ENCODE assay signal across 10 cellular contexts in the genomic region with DNA sequence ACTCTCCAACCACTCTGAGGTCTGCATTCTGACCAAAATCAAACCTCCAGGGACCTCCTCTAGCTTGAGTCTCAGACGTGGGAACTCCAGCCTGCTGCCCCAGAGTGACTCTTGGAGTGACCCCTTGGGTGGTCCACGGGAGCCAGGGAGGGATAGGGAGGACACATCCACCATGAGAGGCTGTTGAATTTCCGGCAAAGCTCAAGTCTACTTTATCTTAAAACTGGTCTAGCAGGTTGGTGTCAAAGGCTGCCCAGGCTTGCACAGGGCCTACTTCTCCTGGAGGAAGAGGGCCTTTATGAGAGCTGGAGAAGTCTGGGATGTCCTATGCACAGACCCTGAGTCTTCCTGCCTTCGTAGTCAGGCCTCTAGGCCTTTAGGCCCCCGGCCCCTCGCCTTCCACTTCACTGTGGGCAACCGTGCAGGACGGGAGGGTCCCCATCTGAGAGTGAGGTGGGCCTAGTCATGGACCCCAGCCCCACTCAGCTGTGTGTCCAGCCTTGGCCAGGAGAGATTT. TPM values are rescaled to one million over a fixed set of nuclear protein-coding genes. Genes with fewer than 3 reads are reported as not detected.
DNase-seq lines count a peak whose midpoint lies in the region; ATAC-seq, FAIRE-seq and TF ChIP-seq lines count a peak whose summit lies in the region.
"Had no signal": no experiment of that assay in that cellular context is flagged by ENCODE, and none has a peak within 500 bp of the region (broad histone marks: within the 10 kb centered on the region; RNA-seq: fewer than 3 reads in every experiment).

No MANE protein-coding gene starts in this region.

- H3K27me3 ChIP-seq in K562 (ENCODE audit: control insufficient read depth in 2 of 2, insufficient read depth in 2 of 2, low read length in 2 of 2) = no peaks in the 10 kb centered on the region
- no peaks in the 10 kb centered on the region for H3K27me3 ChIP-seq in lung (ENCODE audit: control insufficient read depth, insufficient read depth)
- H3K27me3 ChIP-seq in thyroid gland = no peaks in the 10 kb centered on the region

- H3K4me3 Mint-ChIP-seq in activated CD8-positive, alpha-beta memory T cell treated with anti-CD3 and anti-CD28 coated beads, Interleukin-2, amount 10 ng/mL, durations not matched to agents 7 days and 5 days = peak overlapping the region; percentile 61
- H3K4me3 Mint-ChIP-seq: memory B cell had no signal

- TF ChIP-seq EP300 in K562 (IDR thresholded peaks at IDR 0.05; ENCODE audit: low read length) = no peak

- CTCF ChIA-PET in activated CD8-positive, alpha-beta memory T cell treated with anti-CD3 and anti-CD28 coated beads, Interleukin-2, amount 10 ng/mL, durations not matched to agents 7 days and 5 days (lab: Charles Lee) = interaction anchor here (1.3 to 25.1 kb wide), 4 partner anchors 12 to 60 kb away, joined by 4 to 859 read pairs (median 154); a partner anchor contains a TSS
- CTCF ChIA-PET in K562 (lab: Yijun Ruan, JAX; ENCODE audit: low intra/inter-chr PET ratio) = no interaction called here

- peaks cover 3% of the 10 kb centered on the region for H3K9me1 ChIP-seq in K562 (ENCODE audit: control insufficient read depth, insufficient read depth, low read length)

- H3K36me3 ChIP-seq in K562 (ENCODE audit: control insufficient read depth, insufficient read depth, low read length) = peaks cover 44% of the 10 kb centered on the region
- peaks cover 3 to 21% of the 10 kb centered on the region in 2 donors for H3K36me3 ChIP-seq in lung (ENCODE audit: control insufficient read depth in 2 of 2, insufficient read depth in 2 of 2, low read length in 2 of 2)
- H3K36me3 ChIP-seq in thyroid gland = peaks cover 14 to 15% of the 10 kb centered on the region in 2 donors

- intact Hi-C loops in K562 (cut with micrococcal nuclease) (no loop called here), thyroid gland (cut with DNase I) (no loop called here)

- peaks cover 9% of the 10 kb centered on the region for H4K20me1 ChIP-seq in K562 (replicated peaks; ENCODE audit: control insufficient read depth, insufficient read depth, low read length)

- 44% methylated on average over 7 of the region's 8 CpGs for WGBS in K562 (ENCODE audit: insufficient coverage, low coverage, missing lambda C conversion rate)
- 66 to 87% methylated on average over 8 of the region's 8 CpGs for WGBS in lung, 2 donors
- WGBS in thyroid gland, 2 donors = 35 to 40% methylated on average over 7 to 8 of the region's 8 CpGs

- H3K4me3 ChIP-seq in K562 (no peak overlapping the region), lung (no peak overlapping the region), thyroid gland (replicated peaks in 1 of 3) (no peak overlapping the region)

- peaks cover 85% of the 10 kb centered on the region for H3K4me1 Mint-ChIP-seq in activated CD8-positive, alpha-beta memory T cell treated with anti-CD3 and anti-CD28 coated beads, Interleukin-2, amount 10 ng/mL, durations not matched to agents 7 days and 5 days

- no peak for FAIRE-seq in K562 (lab: Jason Lieb, UNC)

- H3K27me3 Mint-ChIP-seq in activated CD8-positive, alpha-beta memory T cell treated with anti-CD3 and anti-CD28 coated beads, Interleukin-2, amount 10 ng/mL, durations not matched to agents 7 days and 5 days = no peaks in the 10 kb centered on the region
- H3K27me3 Mint-ChIP-seq: memory B cell had no signal

- no peak overlapping the region; the same call in 1 of the 2 replicates for H3K4me2 ChIP-seq in K562 (ENCODE audit: insufficient read depth, low read length)

- no peaks in the 10 kb centered on the region for H3K9me3 ChIP-seq in K562 (replicated peaks; ENCODE audit: control insufficient read depth, insufficient read depth, low read depth, low read length)
- no peaks in the 10 kb centered on the region for H3K9me3 ChIP-seq in lung (ENCODE audit: control insufficient read depth in 2 of 2, insufficient read depth in 1 of 2, low read length in 1 of 2)
- H3K9me3 ChIP-seq in thyroid gland = no peaks in the 10 kb centered on the region

- TF ChIP-seq RAD21 in K562 (CRISPR knock-in tag; conservative IDR thresholded peaks at IDR 0.05 in 1 of 2, IDR thresholded peaks at IDR 0.05 in 1 of 2) = no peak

- DNase-seq in activated CD8-positive, alpha-beta memory T cell treated with anti-CD3 and anti-CD28 coated beads, Interleukin-2, amount 10 ng/mL, durations not matched to agents 7 days and 5 days = peak; percentile 61
- no peak for DNase-seq in activated CD8-positive, alpha-beta memory T cell treated with anti-CD3 and anti-CD28 coated beads, Interleukin-2, amount 50 U/mL, for 4 hours
- DNase-seq in K562 (ENCODE audit: extremely low read depth in 1 of 4, low spot score in 3 of 4) = peak in 1 of 4 experiments; percentile 24
- no peak for DNase-seq in lung (ENCODE audit: low spot score)
- peak; percentile 68 for DNase-seq in thyroid gland
- no peak for DNase-seq in GM03348 (ENCODE audit: low spot score)
- no peak for DNase-seq in NCI-H82 (lab: John Stamatoyannopoulos, UW)
- DNase-seq: NCI-H2081 treated with DMSO at 0.1 percent for 48 hours had no signal

- TF ChIP-seq CTCF in K562 (IDR thresholded peaks at IDR 0.05 in 2 of 3, conservative IDR thresholded peaks at IDR 0.05 in 1 of 3; ENCODE audit: insufficient read depth in 2 of 3, low read depth in 1 of 3, low read length in 3 of 3) (no peak), lung (IDR thresholded peaks at IDR 0.05; ENCODE audit: control extremely low read depth, extremely low read depth) (no peak), thyroid gland (IDR thresholded peaks at IDR 0.05) (no peak)

- peak overlapping the region; percentile 100 for H3K27ac Mint-ChIP-seq in activated CD8-positive, alpha-beta memory T cell treated with anti-CD3 and anti-CD28 coated beads, Interleukin-2, amount 10 ng/mL, durations not matched to agents 7 days and 5 days

- H3K4me1 ChIP-seq in K562 (replicated peaks in 1 of 2; ENCODE audit: control insufficient read depth in 2 of 2, insufficient read depth in 2 of 2, low read length in 2 of 2) (peaks cover 68 to 81% of the 10 kb centered on the region in 2 experiments), lung (ENCODE audit: control insufficient read depth in 2 of 2, insufficient read depth in 2 of 2, low read length in 2 of 2) (peaks cover 15 to 53% of the 10 kb centered on the region in 2 donors), thyroid gland (peaks cover 84 to 98% of the 10 kb centered on the region in 2 donors)

- peaks cover 50% of the 10 kb centered on the region for H3K79me2 ChIP-seq in K562 (ENCODE audit: control insufficient read depth, insufficient read depth, low read length)

- H3K27ac ChIP-seq in K562 (ENCODE audit: extremely low read depth, low read depth, low read length) = peak overlapping the region; percentile 96
- peak overlapping the region; percentile 92 to 98 for H3K27ac ChIP-seq in lung (ENCODE audit: low read depth in 1 of 2, low read length in 1 of 2)
- H3K27ac ChIP-seq in thyroid gland = peak overlapping the region; percentile 99 to 100 (median 100)

- H3K9me3 Mint-ChIP-seq in activated CD8-positive, alpha-beta memory T cell treated with anti-CD3 and anti-CD28 coated beads, Interleukin-2, amount 10 ng/mL, durations not matched to agents 7 days and 5 days (ENCODE audit: low read depth) = no peaks in the 10 kb centered on the region
- H3K9me3 Mint-ChIP-seq: memory B cell had no signal

- H3K9ac ChIP-seq in K562 (ENCODE audit: insufficient read depth in 1 of 2, low read depth in 2 of 2, low read length in 2 of 2) = peak overlapping the region; percentile 74 to 89; a peak in 2 of 4 replicates

- H2AFZ ChIP-seq in K562 (ENCODE audit: low read depth, low read length) = no peak overlapping the region

- peaks cover 58% of the 10 kb centered on the region for H3K36me3 Mint-ChIP-seq in activated CD8-positive, alpha-beta memory T cell treated with anti-CD3 and anti-CD28 coated beads, Interleukin-2, amount 10 ng/mL, durations not matched to agents 7 days and 5 days
- H3K36me3 Mint-ChIP-seq: memory B cell had no signal

- no peak for ATAC-seq in activated CD8-positive, alpha-beta memory T cell treated with anti-CD3 and anti-CD28 coated beads, Interleukin-2, amount 10 ng/mL, durations not matched to agents 7 days and 5 days
- no peak for ATAC-seq in K562
- ATAC-seq in lung (ENCODE audit: insufficient read depth, low FRiP score) = no peak
- ATAC-seq in HG02642 (IDR thresholded peaks at IDR 0.05; ENCODE audit: poor library complexity, unreplicated experiment) = no peak

- in situ Hi-C loops in K562 (cut with MboI) = no loop called here

- BruUV-seq in K562 (replicated peaks; lab: Mats Ljungman, UMichigan) = no TSS peak

- POLR2A ChIA-PET in K562 (lab: Yijun Ruan, JAX) = interaction anchor here (0.6 to 3.9 kb wide), 18 partner anchors 7 to 806 kb away, joined by 3 to 44 read pairs (median 4); a partner anchor contains a TSS

- TF ChIP-seq POLR2A in K562 (conservative IDR thresholded peaks at IDR 0.05) (no peak), thyroid gland (IDR thresholded peaks at IDR 0.05) (no peak)

RNA-seq across cellular contexts. Expression of a gene that starts 8.8 kb away (rescaled TPM):
- total RNA-seq in activated CD8-positive, alpha-beta memory T cell treated with anti-CD3 and anti-CD28 coated beads, Interleukin-2, amount 10 ng/mL, durations not matched to agents 7 days and 5 days = 100 to 1,000 TPM; 266 to 369 TPM
- total RNA-seq in K562 (2011; cell fraction: chromatin; rRNA removed; ENCODE audit: low replicate concordance) = 49.9 and 136 TPM in 2 replicates
- 106 and 113 TPM in 2 replicates for total RNA-seq in K562 (2011; cell fraction: nucleolus; rRNA removed)
- 71.7 and 77.8 TPM in 2 replicates for total RNA-seq in K562 (2011; cell fraction: nucleoplasm; rRNA removed)
- total RNA-seq in K562 (2014; rRNA removed) (18.3 and 34.5 TPM in 2 replicates), K562 (2014; rRNA removed; fragmentation: Illumina TruSeq; extraction: Trizol) (5.1 and 6.9 TPM in 2 replicates), K562 (2015; rRNA removed; fragmentation: Illumina TruSeq; extraction: Trizol) (12.8 and 15.2 TPM in 2 replicates), K562 (2021) (47.7 and 48.8 TPM in 2 replicates), lung (10 to 100 TPM; 42.9 to 50.2 TPM), thyroid gland (10 to 100 TPM; 31.0 to 78.1 (median 48.0) TPM)
- polyA plus RNA-seq in K562 (2011; rRNA removed) (24.8 and 59.4 TPM in 2 replicates), K562 (2014; fragmentation: Illumina TruSeq; extraction: Trizol) (41.9 and 52.8 TPM in 2 replicates), K562 (2014; fragmentation: Nextera tagmentation; extraction: Ambion mirVana) (1 to 10 TPM; 1.7 to 3.5 TPM), K562 (2014; rRNA removed) (29.2 and 38.1 TPM in 2 replicates), lung (100 to 1,000 TPM in 1 of 2 donors, 10 to 100 TPM in 1; 37.8 to 104 TPM)
- 64.1 and 81.7 TPM in 2 replicates for polyA plus RNA-seq in K562 (2011; cell fraction: cytosol; rRNA removed)
- polyA plus RNA-seq in K562 (2011; cell fraction: nucleus; rRNA removed) = 104 and 152 TPM in 2 replicates
- polyA plus RNA-seq in K562 (2012) = 53.6 and 84.7 TPM in 2 replicates
- polyA minus RNA-seq in K562 (2011; rRNA and poly(A)+ RNA removed) = 30.2 and 35.6 TPM in 2 replicates
- polyA minus RNA-seq in K562 (2011; cell fraction: cytosol; rRNA and poly(A)+ RNA removed) = 50.6 and 68.9 TPM in 2 replicates
- 72.0 and 98.5 TPM in 2 replicates for polyA minus RNA-seq in K562 (2011; cell fraction: nucleus; rRNA and poly(A)+ RNA removed)

RNA-seq across cellular contexts. Expression of a gene that starts 14.2 kb away (rescaled TPM):
- 100 to 1,000 TPM; 156 to 175 TPM for total RNA-seq in activated CD8-positive, alpha-beta memory T cell treated with anti-CD3 and anti-CD28 coated beads, Interleukin-2, amount 10 ng/mL, durations not matched to agents 7 days and 5 days
- total RNA-seq in K562 (2011; cell fraction: chromatin; rRNA removed; ENCODE audit: low replicate concordance) = 27.9 and 57.1 TPM in 2 replicates
- total RNA-seq in K562 (2011; cell fraction: nucleolus; rRNA removed) = 43.4 and 54.2 TPM in 2 replicates
- total RNA-seq in K562 (2011; cell fraction: nucleoplasm; rRNA removed) = 39.5 and 46.4 TPM in 2 replicates
- 43.3 and 51.5 TPM in 2 replicates for total RNA-seq in K562 (2014; rRNA removed)
- 29.9 and 33.3 TPM in 2 replicates for total RNA-seq in K562 (2014; rRNA removed; fragmentation: Illumina TruSeq; extraction: Trizol)
- 40.0 and 41.2 TPM in 2 replicates for total RNA-seq in K562 (2015; rRNA removed; fragmentation: Illumina TruSeq; extraction: Trizol)
- total RNA-seq in K562 (2021) = 49.6 and 55.1 TPM in 2 replicates
- polyA plus RNA-seq in K562 (2011; rRNA removed) = 56.4 and 60.2 TPM in 2 replicates
- polyA plus RNA-seq in K562 (2011; cell fraction: cytosol; rRNA removed) = 66.5 and 92.3 TPM in 2 replicates
- polyA plus RNA-seq in K562 (2011; cell fraction: nucleus; rRNA removed) = 53.3 and 62.7 TPM in 2 replicates
- polyA plus RNA-seq in K562 (2012) = 47.4 and 54.4 TPM in 2 replicates
- polyA plus RNA-seq in K562 (2014; fragmentation: Illumina TruSeq; extraction: Trizol) = 54.0 and 55.2 TPM in 2 replicates
- polyA plus RNA-seq in K562 (2014; fragmentation: Nextera tagmentation; extraction: Ambion mirVana) = 10 to 100 TPM in 1 of 2 experiments, 1 to 10 TPM in 1; 8.0 to 12.2 TPM
- polyA plus RNA-seq in K562 (2014; rRNA removed) = 34.5 and 47.2 TPM in 2 replicates
- polyA minus RNA-seq in K562 (2011; rRNA and poly(A)+ RNA removed) = 42.4 and 60.6 TPM in 2 replicates
- polyA minus RNA-seq in K562 (2011; cell fraction: cytosol; rRNA and poly(A)+ RNA removed) = 22.8 and 28.5 TPM in 2 replicates
- 17.6 and 22.2 TPM in 2 replicates for polyA minus RNA-seq in K562 (2011; cell fraction: nucleus; rRNA and poly(A)+ RNA removed)
- 10 to 100 TPM; 23.6 to 96.1 TPM for total RNA-seq in lung
- 10 to 100 TPM; 50.8 to 92.1 TPM for polyA plus RNA-seq in lung
- 100 to 1,000 TPM in 1 of 4 donors, 10 to 100 TPM in 3; 66.1 to 147 (median 97.5) TPM for total RNA-seq in thyroid gland

RNA-seq across cellular contexts. Expression of a gene that starts 33.4 kb away (rescaled TPM):
- 10 to 100 TPM; 49.9 to 61.3 TPM for total RNA-seq in activated CD8-positive, alpha-beta memory T cell treated with anti-CD3 and anti-CD28 coated beads, Interleukin-2, amount 10 ng/mL, durations not matched to agents 7 days and 5 days
- total RNA-seq in K562 (2011; cell fraction: chromatin; rRNA removed; ENCODE audit: low replicate concordance) = 44.0 and 89.1 TPM in 2 replicates
- 41.2 and 43.2 TPM in 2 replicates for total RNA-seq in K562 (2011; cell fraction: nucleolus; rRNA removed)
- total RNA-seq in K562 (2011; cell fraction: nucleoplasm; rRNA removed) = 47.0 and 67.9 TPM in 2 replicates
- total RNA-seq in K562 (2014; rRNA removed) = 8.0 and 13.7 TPM in 2 replicates
- total RNA-seq in K562 (2014; rRNA removed; fragmentation: Illumina TruSeq; extraction: Trizol) = 8.0 and 10.9 TPM in 2 replicates
- total RNA-seq in K562 (2015; rRNA removed; fragmentation: Illumina TruSeq; extraction: Trizol) = 9.7 and 11.4 TPM in 2 replicates
- total RNA-seq in K562 (2021) = 15.9 and 16.8 TPM in 2 replicates
- polyA plus RNA-seq in K562 (2011; rRNA removed) = 12.1 and 13.5 TPM in 2 replicates
- 12.1 and 20.2 TPM in 2 replicates for polyA plus RNA-seq in K562 (2011; cell fraction: cytosol; rRNA removed)
- 58.3 and 71.6 TPM in 2 replicates for polyA plus RNA-seq in K562 (2011; cell fraction: nucleus; rRNA removed)
- polyA plus RNA-seq in K562 (2012) = 11.0 and 19.9 TPM in 2 replicates
- 12.3 and 13.2 TPM in 2 replicates for polyA plus RNA-seq in K562 (2014; fragmentation: Illumina TruSeq; extraction: Trizol)
- polyA plus RNA-seq in K562 (2014; fragmentation: Nextera tagmentation; extraction: Ambion mirVana) = 1 to 10 TPM; 2.0 to 5.2 TPM
- 13.9 and 17.8 TPM in 2 replicates for polyA plus RNA-seq in K562 (2014; rRNA removed)
- 8.5 and 8.9 TPM in 2 replicates for polyA minus RNA-seq in K562 (2011; rRNA and poly(A)+ RNA removed)
- 4.0 and 4.7 TPM in 2 replicates for polyA minus RNA-seq in K562 (2011; cell fraction: cytosol; rRNA and poly(A)+ RNA removed)
- 19.1 and 28.0 TPM in 2 replicates for polyA minus RNA-seq in K562 (2011; cell fraction: nucleus; rRNA and poly(A)+ RNA removed)
- 10 to 100 TPM; 17.3 to 28.0 TPM for total RNA-seq in lung
- polyA plus RNA-seq in lung = 10 to 100 TPM; 16.0 to 20.1 TPM
- total RNA-seq in thyroid gland = 10 to 100 TPM; 13.9 to 20.8 (median 17.6) TPM

RNA-seq across cellular contexts. Expression of a gene that starts 35.2 kb away (rescaled TPM):
- 10 to 100 TPM; 15.6 to 17.8 TPM for total RNA-seq in activated CD8-positive, alpha-beta memory T cell treated with anti-CD3 and anti-CD28 coated beads, Interleukin-2, amount 10 ng/mL, durations not matched to agents 7 days and 5 days
- total RNA-seq in K562 (2011; cell fraction: chromatin; rRNA removed; ENCODE audit: low replicate concordance) = 1.4 and 3.5 TPM in 2 replicates
- total RNA-seq in K562 (2011; cell fraction: nucleolus; rRNA removed) = 1.7 and 2.3 TPM in 2 replicates
- total RNA-seq in K562 (2011; cell fraction: nucleoplasm; rRNA removed) = 1.2 and 1.4 TPM in 2 replicates
- 0.95 and 1.3 TPM in 2 replicates for total RNA-seq in K562 (2014; rRNA removed)
- total RNA-seq in K562 (2014; rRNA removed; fragmentation: Illumina TruSeq; extraction: Trizol) = 0.83 and 1.1 TPM in 2 replicates
- 0.94 and 1.4 TPM in 2 replicates for total RNA-seq in K562 (2015; rRNA removed; fragmentation: Illumina TruSeq; extraction: Trizol)
- total RNA-seq in K562 (2021) = 0.65 and 2.0 TPM in 2 replicates
- polyA plus RNA-seq in K562 (2011; rRNA removed) = 2.3 and 3.9 TPM in 2 replicates
- polyA plus RNA-seq in K562 (2011; cell fraction: cytosol; rRNA removed) = 4.6 and 5.2 TPM in 2 replicates
- polyA plus RNA-seq in K562 (2011; cell fraction: nucleus; rRNA removed) = 5.5 and 6.0 TPM in 2 replicates
- polyA plus RNA-seq in K562 (2012) = 1.7 and 2.7 TPM in 2 replicates
- 0.91 and 1.5 TPM in 2 replicates for polyA plus RNA-seq in K562 (2014; fragmentation: Illumina TruSeq; extraction: Trizol)
- under 1 TPM; 0.01 to 0.14 TPM for polyA plus RNA-seq in K562 (2014; fragmentation: Nextera tagmentation; extraction: Ambion mirVana)
- 0.38 and 0.82 TPM in 2 replicates for polyA plus RNA-seq in K562 (2014; rRNA removed)
- polyA minus RNA-seq in K562 (2011; rRNA and poly(A)+ RNA removed) = 1.6 and 1.9 TPM in 2 replicates
- 0.73 and 2.0 TPM in 2 replicates for polyA minus RNA-seq in K562 (2011; cell fraction: cytosol; rRNA and poly(A)+ RNA removed)
- polyA minus RNA-seq in K562 (2011; cell fraction: nucleus; rRNA and poly(A)+ RNA removed) = 1.1 and 1.4 TPM in 2 replicates
- total RNA-seq in lung = 1 to 10 TPM; 5.7 to 7.0 TPM
- polyA plus RNA-seq in lung = 1 to 10 TPM; 2.7 to 3.2 TPM
- 10 to 100 TPM; 19.6 to 22.0 (median 20.3) TPM for total RNA-seq in thyroid gland

Comparison
In these comparisons a context has a peak if more than half of its experiments do, and no peak if none do; other contexts are left out.
1. DNase-seq: peak in activated CD8-positive, alpha-beta memory T cell treated with anti-CD3 and anti-CD28 coated beads, Interleukin-2, amount 10 ng/mL, durations not matched to agents 7 days and 5 days (single experiment) and thyroid gland (2 of 2); none in activated CD8-positive, alpha-beta memory T cell treated with anti-CD3 and anti-CD28 coated beads, Interleukin-2, amount 50 U/mL, for 4 hours (single experiment), lung (single experiment), GM03348 (single experiment) and NCI-H82 (single experiment).
2. Peak in every context shown above with its lines, with median percentiles within 50 percentile points of each other: H3K27ac ChIP-seq.